Comparison of ENCODE assay signal across 1 cellular context in the genomic region with DNA sequence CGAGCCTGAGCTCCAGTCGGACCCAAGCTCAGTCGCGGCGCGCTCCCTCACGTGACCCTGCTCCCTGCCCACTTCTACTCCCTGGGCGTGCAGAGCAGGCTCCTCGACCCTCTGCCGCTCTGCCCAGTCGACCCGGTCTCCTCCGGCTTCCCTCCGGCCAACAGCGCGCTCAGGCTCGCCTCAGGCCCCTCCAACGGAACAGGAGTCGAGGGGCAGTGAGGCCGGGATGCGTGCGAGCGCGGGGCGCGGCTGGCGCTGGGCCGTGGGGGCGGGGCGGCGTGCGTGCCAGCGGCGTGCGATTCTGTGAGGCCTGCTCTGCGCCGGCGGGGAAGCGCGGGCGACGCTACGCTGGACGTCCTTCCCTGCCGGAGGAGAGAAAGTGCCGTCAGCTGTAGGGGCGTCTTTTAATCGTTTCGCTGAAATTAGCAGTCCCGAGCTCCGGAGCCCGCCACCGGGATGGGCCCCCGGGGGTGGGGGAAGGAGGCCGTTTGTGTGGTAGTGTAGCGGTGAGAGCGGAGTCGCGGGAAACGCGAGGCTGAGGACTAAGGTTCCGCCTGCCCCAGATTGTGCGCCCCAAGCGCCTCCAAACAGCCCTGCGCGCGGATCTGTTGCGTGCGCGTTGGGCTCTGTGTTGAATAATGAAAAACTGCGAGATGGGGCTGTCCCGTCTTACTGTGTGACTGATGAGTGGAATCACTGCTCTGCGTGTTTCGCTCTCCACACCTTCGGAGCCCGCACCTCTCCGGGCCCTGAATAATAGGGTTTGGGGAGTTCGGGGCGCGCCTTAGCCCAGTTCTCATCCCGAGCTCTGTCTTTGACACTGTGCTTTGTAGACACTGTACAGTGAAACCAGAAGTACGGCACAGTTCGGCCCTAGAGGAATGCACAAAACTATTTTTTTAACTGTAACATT.
A peak's percentile ranks its signal among the peaks of the same experiment; 100 is the strongest.
TF ChIP-seq lines count a peak whose summit lies in the region.

TSS of gene ACBD6 (minus strand) at position 217 of the 913 bp plus-strand sequence. CDS start 311 bp downstream, outside the sequence.

TF ChIP-seq in HEK293, 187 proteins besides CTCF, POLR2A, EP300 and RAD21 (continued from another document):
- TF ChIP-seq, protein P1, sequence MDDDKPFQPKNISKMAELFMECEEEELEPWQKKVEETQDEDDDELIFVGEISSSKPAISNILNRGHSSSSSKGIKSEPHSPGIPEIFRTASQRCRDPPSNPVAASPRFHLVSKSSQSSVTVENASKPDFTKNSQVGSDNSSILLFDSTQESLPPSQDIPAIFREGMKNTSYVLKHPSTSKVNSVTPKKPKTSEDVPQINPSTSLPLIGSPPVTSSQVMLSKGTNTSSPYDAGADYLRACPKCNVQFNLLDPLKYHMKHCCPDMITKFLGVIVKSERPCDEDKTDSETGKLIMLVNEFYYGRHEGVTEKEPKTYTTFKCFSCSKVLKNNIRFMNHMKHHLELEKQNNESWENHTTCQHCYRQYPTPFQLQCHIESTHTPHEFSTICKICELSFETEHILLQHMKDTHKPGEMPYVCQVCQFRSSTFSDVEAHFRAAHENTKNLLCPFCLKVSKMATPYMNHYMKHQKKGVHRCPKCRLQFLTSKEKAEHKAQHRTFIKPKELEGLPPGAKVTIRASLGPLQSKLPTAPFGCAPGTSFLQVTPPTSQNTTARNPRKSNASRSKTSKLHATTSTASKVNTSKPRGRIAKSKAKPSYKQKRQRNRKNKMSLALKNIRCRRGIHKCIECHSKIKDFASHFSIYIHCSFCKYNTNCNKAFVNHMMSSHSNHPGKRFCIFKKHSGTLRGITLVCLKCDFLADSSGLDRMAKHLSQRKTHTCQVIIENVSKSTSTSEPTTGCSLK (tag by site-specific recombination; IDR thresholded peaks at IDR 0.05): no peak
- TF ChIP-seq ZNF600 (tag by site-specific recombination; IDR thresholded peaks at IDR 0.05): peak; percentile 96
- TF ChIP-seq ZNF704 (tag by site-specific recombination; IDR thresholded peaks at IDR 0.05): no peak
- no peak for TF ChIP-seq ZNF140 (tag by site-specific recombination; IDR thresholded peaks at IDR 0.05)
- TF ChIP-seq ZNF16 (tag by site-specific recombination; IDR thresholded peaks at IDR 0.05; ENCODE audit: low read depth): no peak
- TF ChIP-seq, protein P2, sequence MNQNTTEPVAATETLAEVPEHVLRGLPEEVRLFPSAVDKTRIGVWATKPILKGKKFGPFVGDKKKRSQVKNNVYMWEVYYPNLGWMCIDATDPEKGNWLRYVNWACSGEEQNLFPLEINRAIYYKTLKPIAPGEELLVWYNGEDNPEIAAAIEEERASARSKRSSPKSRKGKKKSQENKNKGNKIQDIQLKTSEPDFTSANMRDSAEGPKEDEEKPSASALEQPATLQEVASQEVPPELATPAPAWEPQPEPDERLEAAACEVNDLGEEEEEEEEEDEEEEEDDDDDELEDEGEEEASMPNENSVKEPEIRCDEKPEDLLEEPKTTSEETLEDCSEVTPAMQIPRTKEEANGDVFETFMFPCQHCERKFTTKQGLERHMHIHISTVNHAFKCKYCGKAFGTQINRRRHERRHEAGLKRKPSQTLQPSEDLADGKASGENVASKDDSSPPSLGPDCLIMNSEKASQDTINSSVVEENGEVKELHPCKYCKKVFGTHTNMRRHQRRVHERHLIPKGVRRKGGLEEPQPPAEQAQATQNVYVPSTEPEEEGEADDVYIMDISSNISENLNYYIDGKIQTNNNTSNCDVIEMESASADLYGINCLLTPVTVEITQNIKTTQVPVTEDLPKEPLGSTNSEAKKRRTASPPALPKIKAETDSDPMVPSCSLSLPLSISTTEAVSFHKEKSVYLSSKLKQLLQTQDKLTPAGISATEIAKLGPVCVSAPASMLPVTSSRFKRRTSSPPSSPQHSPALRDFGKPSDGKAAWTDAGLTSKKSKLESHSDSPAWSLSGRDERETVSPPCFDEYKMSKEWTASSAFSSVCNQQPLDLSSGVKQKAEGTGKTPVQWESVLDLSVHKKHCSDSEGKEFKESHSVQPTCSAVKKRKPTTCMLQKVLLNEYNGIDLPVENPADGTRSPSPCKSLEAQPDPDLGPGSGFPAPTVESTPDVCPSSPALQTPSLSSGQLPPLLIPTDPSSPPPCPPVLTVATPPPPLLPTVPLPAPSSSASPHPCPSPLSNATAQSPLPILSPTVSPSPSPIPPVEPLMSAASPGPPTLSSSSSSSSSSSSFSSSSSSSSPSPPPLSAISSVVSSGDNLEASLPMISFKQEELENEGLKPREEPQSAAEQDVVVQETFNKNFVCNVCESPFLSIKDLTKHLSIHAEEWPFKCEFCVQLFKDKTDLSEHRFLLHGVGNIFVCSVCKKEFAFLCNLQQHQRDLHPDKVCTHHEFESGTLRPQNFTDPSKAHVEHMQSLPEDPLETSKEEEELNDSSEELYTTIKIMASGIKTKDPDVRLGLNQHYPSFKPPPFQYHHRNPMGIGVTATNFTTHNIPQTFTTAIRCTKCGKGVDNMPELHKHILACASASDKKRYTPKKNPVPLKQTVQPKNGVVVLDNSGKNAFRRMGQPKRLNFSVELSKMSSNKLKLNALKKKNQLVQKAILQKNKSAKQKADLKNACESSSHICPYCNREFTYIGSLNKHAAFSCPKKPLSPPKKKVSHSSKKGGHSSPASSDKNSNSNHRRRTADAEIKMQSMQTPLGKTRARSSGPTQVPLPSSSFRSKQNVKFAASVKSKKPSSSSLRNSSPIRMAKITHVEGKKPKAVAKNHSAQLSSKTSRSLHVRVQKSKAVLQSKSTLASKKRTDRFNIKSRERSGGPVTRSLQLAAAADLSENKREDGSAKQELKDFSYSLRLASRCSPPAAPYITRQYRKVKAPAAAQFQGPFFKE (tag by site-specific recombination; IDR thresholded peaks at IDR 0.05; ENCODE audit: borderline replicate concordance): no peak
- TF ChIP-seq ZNF610 (tag by site-specific recombination; IDR thresholded peaks at IDR 0.05; ENCODE audit: borderline replicate concordance): peak; percentile 72; the same call in 1 of the 2 replicates
- TF ChIP-seq, protein P3, sequence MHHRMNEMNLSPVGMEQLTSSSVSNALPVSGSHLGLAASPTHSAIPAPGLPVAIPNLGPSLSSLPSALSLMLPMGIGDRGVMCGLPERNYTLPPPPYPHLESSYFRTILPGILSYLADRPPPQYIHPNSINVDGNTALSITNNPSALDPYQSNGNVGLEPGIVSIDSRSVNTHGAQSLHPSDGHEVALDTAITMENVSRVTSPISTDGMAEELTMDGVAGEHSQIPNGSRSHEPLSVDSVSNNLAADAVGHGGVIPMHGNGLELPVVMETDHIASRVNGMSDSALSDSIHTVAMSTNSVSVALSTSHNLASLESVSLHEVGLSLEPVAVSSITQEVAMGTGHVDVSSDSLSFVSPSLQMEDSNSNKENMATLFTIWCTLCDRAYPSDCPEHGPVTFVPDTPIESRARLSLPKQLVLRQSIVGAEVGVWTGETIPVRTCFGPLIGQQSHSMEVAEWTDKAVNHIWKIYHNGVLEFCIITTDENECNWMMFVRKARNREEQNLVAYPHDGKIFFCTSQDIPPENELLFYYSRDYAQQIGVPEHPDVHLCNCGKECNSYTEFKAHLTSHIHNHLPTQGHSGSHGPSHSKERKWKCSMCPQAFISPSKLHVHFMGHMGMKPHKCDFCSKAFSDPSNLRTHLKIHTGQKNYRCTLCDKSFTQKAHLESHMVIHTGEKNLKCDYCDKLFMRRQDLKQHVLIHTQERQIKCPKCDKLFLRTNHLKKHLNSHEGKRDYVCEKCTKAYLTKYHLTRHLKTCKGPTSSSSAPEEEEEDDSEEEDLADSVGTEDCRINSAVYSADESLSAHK (tag by site-specific recombination; IDR thresholded peaks at IDR 0.05): peak; percentile 41; the same call in 1 of the 2 replicates
- TF ChIP-seq ZSCAN16 (tag by site-specific recombination; IDR thresholded peaks at IDR 0.05): no peak
- peak; percentile 65 for TF ChIP-seq ZNF629 (tag by site-specific recombination; IDR thresholded peaks at IDR 0.05)
- TF ChIP-seq ZNF2 (tag by site-specific recombination; IDR thresholded peaks at IDR 0.05): peak; percentile 16
- TF ChIP-seq ZBTB26 (tag by site-specific recombination; optimal IDR thresholded peaks at IDR 0.05): peak; percentile 98
- TF ChIP-seq ZNF311 (tag by site-specific recombination; IDR thresholded peaks at IDR 0.05; ENCODE audit: borderline replicate concordance): no peak
- TF ChIP-seq REPIN1 (tag by site-specific recombination; IDR thresholded peaks at IDR 0.05; ENCODE audit: low read depth): 0 out of 2 replicates have a peak, but pooled peaks have one; percentile 82
- TF ChIP-seq KLF9 (tag by site-specific recombination; IDR thresholded peaks at IDR 0.05; ENCODE audit: low read depth): peak; percentile 88
- TF ChIP-seq ZNF426 (tag by site-specific recombination; IDR thresholded peaks at IDR 0.05): no peak
- TF ChIP-seq ZNF621 (tag by site-specific recombination; IDR thresholded peaks at IDR 0.05): no peak
